ENCODE assay signal across 33 cellular contexts in the genomic region with DNA sequence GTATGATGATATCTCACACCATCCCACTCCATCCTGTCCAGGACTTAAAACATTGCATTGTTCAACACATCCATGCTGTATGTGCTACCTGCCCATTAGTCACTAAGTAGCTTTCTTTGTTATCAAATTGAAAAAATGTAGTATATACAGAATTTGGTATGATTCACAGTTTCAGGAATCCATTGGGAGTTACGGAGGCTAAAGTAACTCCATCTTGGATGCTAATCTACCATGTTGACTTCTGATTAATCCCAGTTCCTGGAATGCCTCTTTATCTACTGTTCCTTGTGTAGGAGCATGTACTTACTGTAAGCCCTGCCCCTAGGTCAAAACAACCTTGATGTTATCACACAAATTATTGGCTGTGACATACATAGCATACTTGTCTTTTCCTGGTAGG. TPM values are rescaled to one million over a fixed set of nuclear protein-coding genes. Genes with fewer than 3 reads are reported as not detected.
"Had no signal": no experiment of that assay in that cellular context is flagged by ENCODE, and none has a peak within 500 bp of the region (broad histone marks: within the 10 kb centered on the region; RNA-seq: fewer than 3 reads in every experiment).

No MANE protein-coding gene starts in this region.

- ATAC-seq: activated CD8-positive, alpha-beta T cell treated with anti-CD3 and anti-CD28 coated beads for 36 hours; activated T-cell treated with anti-CD3 and anti-CD28 coated beads, Interleukin-2, amount 50 U/mL, for 72 hours; activated T-helper 17 cell treated with anti-CD3 and anti-CD28 coated beads, Interleukin-2, amount 50 U/mL, for 72 hours had no signal

- H3K27me3 Mint-ChIP-seq: activated CD4-positive, alpha-beta T cell treated with anti-CD3 and anti-CD28 coated beads, Interleukin-2, amount 10 ng/mL, durations not matched to agents 24 days and 14 days had no signal

- DNase-seq: activated CD4-positive, alpha-beta T cell treated with anti-CD3 and anti-CD28 coated beads, Interleukin-2, amount 10 ng/mL, durations not matched to agents 24 days and 14 days; activated CD4-positive, alpha-beta T cell treated with anti-CD3 and anti-CD28 coated beads, Interleukin-2, amount 50 U/mL, for 4 hours; activated CD8-positive, alpha-beta T cell treated with anti-CD3 and anti-CD28 coated beads for 36 hours; activated effector memory CD4-positive, alpha-beta T cell treated with anti-CD3 and anti-CD28 coated beads, Interleukin-2, amount 50 U/mL, for 16 hours; activated naive CD4-positive, alpha-beta T cell; activated naive CD4-positive, alpha-beta T cell treated with anti-CD3 and anti-CD28 coated beads, Interleukin-2, amount 50 U/mL, for 16 hours; activated naive CD8-positive, alpha-beta T cell treated with anti-CD3 and anti-CD28 coated beads for 36 hours; activated T-cell treated with anti-CD3 and anti-CD28 coated beads, Interleukin-2, amount 50 U/mL, for 1 hour; activated T-cell treated with anti-CD3 and anti-CD28 coated beads, Interleukin-2, amount 50 U/mL, for 72 hours; amygdala; MM.1S; MV-4-11; NCI-H1092; NCI-H1436 treated with DMSO at 0.1 percent for 48 hours; NCI-H2029; NCI-H510A; NCI-H526; NCI-H748 treated with DMSO at 0.1 percent for 48 hours; SHP77 treated with DMSO at 0.1 percent for 48 hours; T1000 had no signal

- H3K36me3 Mint-ChIP-seq: activated naive CD8-positive, alpha-beta T cell treated with anti-CD3 and anti-CD28 coated beads for 36 hours; brain had no signal

- H3K27ac Mint-ChIP-seq: activated CD4-positive, alpha-beta T cell treated with anti-CD3 and anti-CD28 coated beads, Interleukin-2, amount 10 ng/mL, durations not matched to agents 24 days and 14 days; activated CD8-positive, alpha-beta T cell treated with anti-CD3 and anti-CD28 coated beads for 36 hours; activated naive CD8-positive, alpha-beta T cell treated with anti-CD3 and anti-CD28 coated beads for 36 hours; activated T-cell treated with anti-CD3 and anti-CD28 coated beads, Interleukin-2, amount 50 U/mL, for 72 hours; activated T-helper 17 cell treated with anti-CD3 and anti-CD28 coated beads, Interleukin-2, amount 50 U/mL, for 72 hours; brain had no signal

- H3K9me3 Mint-ChIP-seq: activated CD4-positive, alpha-beta T cell treated with anti-CD3 and anti-CD28 coated beads, Interleukin-2, amount 10 ng/mL, durations not matched to agents 24 days and 14 days; activated CD8-positive, alpha-beta T cell treated with anti-CD3 and anti-CD28 coated beads for 36 hours; activated naive CD8-positive, alpha-beta T cell treated with anti-CD3 and anti-CD28 coated beads for 36 hours; activated T-cell treated with anti-CD3 and anti-CD28 coated beads, Interleukin-2, amount 50 U/mL, for 72 hours; activated T-helper 17 cell treated with anti-CD3 and anti-CD28 coated beads, Interleukin-2, amount 50 U/mL, for 72 hours; brain; central memory CD8-positive, alpha-beta T cell had no signal

- H3K4me3 ChIP-seq: ascending aorta, cardiac muscle cell, SK-N-MC had no signal

- H3K4me2 ChIP-seq: KMS-11 had no signal

- H3K27ac ChIP-seq: ascending aorta, cardiac muscle cell, KMS-11, SK-N-MC had no signal

- H3K36me3 ChIP-seq: ascending aorta, cardiac muscle cell had no signal

- H3K9ac ChIP-seq: KMS-11 had no signal

- H3K27me3 ChIP-seq: ascending aorta, cardiac muscle cell had no signal

- H3K4me1 Mint-ChIP-seq: activated CD4-positive, alpha-beta T cell treated with anti-CD3 and anti-CD28 coated beads, Interleukin-2, amount 10 ng/mL, durations not matched to agents 24 days and 14 days; activated naive CD8-positive, alpha-beta T cell treated with anti-CD3 and anti-CD28 coated beads for 36 hours; activated T-helper 17 cell treated with anti-CD3 and anti-CD28 coated beads, Interleukin-2, amount 50 U/mL, for 72 hours; brain; central memory CD8-positive, alpha-beta T cell had no signal

- H3K4me3 Mint-ChIP-seq: activated CD4-positive, alpha-beta T cell treated with anti-CD3 and anti-CD28 coated beads, Interleukin-2, amount 10 ng/mL, durations not matched to agents 24 days and 14 days; activated CD8-positive, alpha-beta T cell treated with anti-CD3 and anti-CD28 coated beads for 36 hours; activated naive CD8-positive, alpha-beta T cell treated with anti-CD3 and anti-CD28 coated beads for 36 hours; activated T-cell treated with anti-CD3 and anti-CD28 coated beads, Interleukin-2, amount 50 U/mL, for 72 hours; activated T-helper 17 cell treated with anti-CD3 and anti-CD28 coated beads, Interleukin-2, amount 50 U/mL, for 72 hours; brain; central memory CD8-positive, alpha-beta T cell had no signal

RNA-seq across cellular contexts. Expression of a gene that starts 38.9 kb away (rescaled TPM):
- total RNA-seq: activated CD4-positive, alpha-beta T cell treated with anti-CD3 and anti-CD28 coated beads, Interleukin-2, amount 10 ng/mL, durations not matched to agents 24 days and 14 days; activated CD8-positive, alpha-beta memory T cell treated with anti-CD3 and anti-CD28 coated beads for 36 hours; activated CD8-positive, alpha-beta T cell treated with anti-CD3 and anti-CD28 coated beads for 36 hours; activated naive CD8-positive, alpha-beta T cell treated with anti-CD3 and anti-CD28 coated beads for 36 hours; activated T-cell treated with anti-CD3 and anti-CD28 coated beads, Interleukin-2, amount 50 U/mL, for 72 hours; activated T-helper 17 cell treated with anti-CD3 and anti-CD28 coated beads, Interleukin-2, amount 50 U/mL, for 72 hours; ascending aorta; cardiac muscle cell; LHCN-M2; OCI-LY7; RPMI7951; T-helper 1 cell treated with Interleukin-12 subunit alpha and Interleukin-12 subunit beta and Interleukin-4 antibody, amounts not matched to agents 30 ng/mL and 1 ng/mL, for 36 hours; T-helper 2 cell treated with Interferon-gamma antibody and Interleukin-4, amounts not matched to agents 100 ng/mL and 5 ng/mL, for 36 hours had no signal
- polyA plus RNA-seq: cardiac muscle cell had no signal
